In genomic region chr5:143315929-143316328, GRCh38 we compare ENCODE assay signal across 1 cellular context.
TF ChIP-seq lines count a peak whose summit lies in the region.

No MANE protein-coding gene starts in this region.

TF ChIP-seq in GM23338, 12 proteins besides CTCF, POLR2A, EP300 and RAD21 (continued from another document):
- TF ChIP-seq ETS1 (IDR thresholded peaks at IDR 0.05) (no peak), ZNF462 (CRISPR knock-in tag; IDR thresholded peaks at IDR 0.05) (no peak), EZH2 (IDR thresholded peaks at IDR 0.05; ENCODE audit: low read depth, unreplicated experiment) (no peak), EZH2phosphoT487 (IDR thresholded peaks at IDR 0.05; ENCODE audit: unreplicated experiment) (no peak), ZNF331 (CRISPR knock-in tag; IDR thresholded peaks at IDR 0.05; ENCODE audit: low read depth) (no peak), CREB1 (CRISPR knock-in tag; IDR thresholded peaks at IDR 0.05; ENCODE audit: low read depth) (no peak), NANOG (IDR thresholded peaks at IDR 0.05; ENCODE audit: borderline replicate concordance) (no peak), POLR2AphosphoS5 (IDR thresholded peaks at IDR 0.05; ENCODE audit: low read depth) (no peak)
